Comparison of ENCODE assay signal across 1 cellular context in the genomic region with DNA sequence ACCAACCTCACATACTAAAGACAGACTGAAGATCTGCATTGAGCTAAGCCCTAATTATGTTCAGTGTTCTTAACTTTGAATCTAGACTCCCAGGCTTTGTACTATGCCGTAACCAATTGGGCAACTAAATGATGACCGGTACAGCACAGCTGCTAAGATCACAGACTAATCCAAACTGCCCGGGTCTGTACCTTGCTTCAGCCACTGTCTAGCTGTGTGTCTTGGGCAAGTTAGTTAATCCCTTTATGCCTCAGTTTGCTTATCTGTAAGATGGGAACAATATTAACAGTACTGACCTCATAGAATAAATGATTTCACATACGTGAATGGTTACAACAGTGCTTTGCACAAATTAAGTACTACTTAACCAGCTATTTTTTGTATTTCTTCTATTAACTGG.
TF ChIP-seq lines count a peak whose summit lies in the region.

No MANE protein-coding gene starts in this region.

TF ChIP-seq in K562, 482 proteins besides CTCF, POLR2A, EP300 and RAD21 (continued from another document):
- TF ChIP-seq, protein P1, sequence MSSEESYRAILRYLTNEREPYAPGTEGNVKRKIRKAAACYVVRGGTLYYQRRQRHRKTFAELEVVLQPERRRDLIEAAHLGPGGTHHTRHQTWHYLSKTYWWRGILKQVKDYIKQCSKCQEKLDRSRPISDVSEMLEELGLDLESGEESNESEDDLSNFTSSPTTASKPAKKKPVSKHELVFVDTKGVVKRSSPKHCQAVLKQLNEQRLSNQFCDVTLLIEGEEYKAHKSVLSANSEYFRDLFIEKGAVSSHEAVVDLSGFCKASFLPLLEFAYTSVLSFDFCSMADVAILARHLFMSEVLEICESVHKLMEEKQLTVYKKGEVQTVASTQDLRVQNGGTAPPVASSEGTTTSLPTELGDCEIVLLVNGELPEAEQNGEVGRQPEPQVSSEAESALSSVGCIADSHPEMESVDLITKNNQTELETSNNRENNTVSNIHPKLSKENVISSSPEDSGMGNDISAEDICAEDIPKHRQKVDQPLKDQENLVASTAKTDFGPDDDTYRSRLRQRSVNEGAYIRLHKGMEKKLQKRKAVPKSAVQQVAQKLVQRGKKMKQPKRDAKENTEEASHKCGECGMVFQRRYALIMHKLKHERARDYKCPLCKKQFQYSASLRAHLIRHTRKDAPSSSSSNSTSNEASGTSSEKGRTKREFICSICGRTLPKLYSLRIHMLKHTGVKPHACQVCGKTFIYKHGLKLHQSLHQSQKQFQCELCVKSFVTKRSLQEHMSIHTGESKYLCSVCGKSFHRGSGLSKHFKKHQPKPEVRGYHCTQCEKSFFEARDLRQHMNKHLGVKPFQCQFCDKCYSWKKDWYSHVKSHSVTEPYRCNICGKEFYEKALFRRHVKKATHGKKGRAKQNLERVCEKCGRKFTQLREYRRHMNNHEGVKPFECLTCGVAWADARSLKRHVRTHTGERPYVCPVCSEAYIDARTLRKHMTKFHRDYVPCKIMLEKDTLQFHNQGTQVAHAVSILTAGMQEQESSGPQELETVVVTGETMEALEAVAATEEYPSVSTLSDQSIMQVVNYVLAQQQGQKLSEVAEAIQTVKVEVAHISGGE (CRISPR knock-in tag; IDR thresholded peaks at IDR 0.05): no peak
- TF ChIP-seq HLTF (IDR thresholded peaks at IDR 0.05): no peak
- no peak for TF ChIP-seq CXXC5 (CRISPR knock-in tag; IDR thresholded peaks at IDR 0.05)
- 0 out of 2 replicates have a peak, but pooled peaks have one; percentile 20 for TF ChIP-seq HDAC2 (IDR thresholded peaks at IDR 0.05)
- TF ChIP-seq MAFG (tag; conservative IDR thresholded peaks at IDR 0.05): no peak
- TF ChIP-seq BCOR (IDR thresholded peaks at IDR 0.05): peak; percentile 73; the same call in 1 of the 2 replicates
- TF ChIP-seq ZNF76 (CRISPR knock-in tag; IDR thresholded peaks at IDR 0.05; ENCODE audit: borderline replicate concordance): no peak
- TF ChIP-seq, protein P2, sequence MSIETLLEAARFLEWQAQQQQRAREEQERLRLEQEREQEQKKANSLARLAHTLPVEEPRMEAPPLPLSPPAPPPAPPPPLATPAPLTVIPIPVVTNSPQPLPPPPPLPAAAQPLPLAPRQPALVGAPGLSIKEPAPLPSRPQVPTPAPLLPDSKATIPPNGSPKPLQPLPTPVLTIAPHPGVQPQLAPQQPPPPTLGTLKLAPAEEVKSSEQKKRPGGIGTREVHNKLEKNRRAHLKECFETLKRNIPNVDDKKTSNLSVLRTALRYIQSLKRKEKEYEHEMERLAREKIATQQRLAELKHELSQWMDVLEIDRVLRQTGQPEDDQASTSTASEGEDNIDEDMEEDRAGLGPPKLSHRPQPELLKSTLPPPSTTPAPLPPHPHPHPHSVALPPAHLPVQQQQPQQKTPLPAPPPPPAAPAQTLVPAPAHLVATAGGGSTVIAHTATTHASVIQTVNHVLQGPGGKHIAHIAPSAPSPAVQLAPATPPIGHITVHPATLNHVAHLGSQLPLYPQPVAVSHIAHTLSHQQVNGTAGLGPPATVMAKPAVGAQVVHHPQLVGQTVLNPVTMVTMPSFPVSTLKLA (conservative IDR thresholded peaks at IDR 0.05): no peak
- TF ChIP-seq, protein P3, sequence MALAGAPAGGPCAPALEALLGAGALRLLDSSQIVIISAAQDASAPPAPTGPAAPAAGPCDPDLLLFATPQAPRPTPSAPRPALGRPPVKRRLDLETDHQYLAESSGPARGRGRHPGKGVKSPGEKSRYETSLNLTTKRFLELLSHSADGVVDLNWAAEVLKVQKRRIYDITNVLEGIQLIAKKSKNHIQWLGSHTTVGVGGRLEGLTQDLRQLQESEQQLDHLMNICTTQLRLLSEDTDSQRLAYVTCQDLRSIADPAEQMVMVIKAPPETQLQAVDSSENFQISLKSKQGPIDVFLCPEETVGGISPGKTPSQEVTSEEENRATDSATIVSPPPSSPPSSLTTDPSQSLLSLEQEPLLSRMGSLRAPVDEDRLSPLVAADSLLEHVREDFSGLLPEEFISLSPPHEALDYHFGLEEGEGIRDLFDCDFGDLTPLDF (CRISPR knock-in tag; IDR thresholded peaks at IDR 0.05): no peak
- TF ChIP-seq PCBP1 (IDR thresholded peaks at IDR 0.05; ENCODE audit: low read depth, low read length, poor library complexity, severe bottlenecking): no peak
- TF ChIP-seq HNRNPLL (IDR thresholded peaks at IDR 0.05; ENCODE audit: low read depth, low read length, poor library complexity, severe bottlenecking): no peak
